Comparison of ENCODE assay signal across 13 cellular contexts in genomic region chr16:85746431-85747227, GRCh38. TPM values are rescaled to one million over a fixed set of nuclear protein-coding genes. Genes with fewer than 3 reads are reported as not detected.
A peak's percentile ranks its signal among the peaks of the same experiment; 100 is the strongest.
DNase-seq lines count a peak whose midpoint lies in the region; TF ChIP-seq lines count a peak whose summit lies in the region.
"Had no signal": no experiment of that assay in that cellular context is flagged by ENCODE, and none has a peak within 500 bp of the region (broad histone marks: within the 10 kb centered on the region; RNA-seq: fewer than 3 reads in every experiment).

No MANE protein-coding gene starts in this region.

- H3K36me3 Mint-ChIP-seq in endothelial cell (ENCODE audit: low read depth, unreplicated experiment), result peaks cover 3% of the 10 kb centered on the region
- H3K36me3 Mint-ChIP-seq: activated naive CD8-positive, alpha-beta T cell treated with anti-CD3 and anti-CD28 coated beads, Interleukin-2, amount 10 ng/mL, durations not matched to agents 7 days and 5 days had no signal

- peaks cover 3% of the 10 kb centered on the region for H3K27me3 Mint-ChIP-seq in endothelial cell (ENCODE audit: unreplicated experiment)

- intact Hi-C loops in tibial artery (cut with DNase I; ENCODE audit: low total_unique reads), result no loop called here

- H3K4me3 ChIP-seq in GM12865 (ENCODE audit: low read depth, low read length) (no peak overlapping the region), HUES6 (ENCODE audit: low read depth, low read length) (peak overlapping the region; percentile 26; the same call in 1 of the 2 replicates), skin epidermis (no peak overlapping the region), tibial artery (no peak overlapping the region)
- no peak overlapping the region for H3K4me3 ChIP-seq in effector memory CD4-positive, alpha-beta T cell (ENCODE audit: insufficient read depth, low read depth, low read length, poor library complexity, severe bottlenecking)

- H3K27ac Mint-ChIP-seq in endothelial cell (ENCODE audit: unreplicated experiment), result peak overlapping the region; percentile 14
- H3K27ac Mint-ChIP-seq: activated naive CD8-positive, alpha-beta T cell treated with anti-CD3 and anti-CD28 coated beads, Interleukin-2, amount 10 ng/mL, durations not matched to agents 7 days and 5 days had no signal

- H3K4me1 ChIP-seq in HUES6 (ENCODE audit: control insufficient read depth, insufficient read depth, low read length) (peaks cover 40% of the 10 kb centered on the region), tibial artery (peaks cover 0 to 18% (median 17%) of the 10 kb centered on the region in 4 donors)
- H3K4me1 ChIP-seq in effector memory CD4-positive, alpha-beta T cell (ENCODE audit: control insufficient read depth, insufficient read depth, low read length, poor library complexity, severe bottlenecking), result peaks cover 12% of the 10 kb centered on the region

- no peaks in the 10 kb centered on the region for H3K9me3 ChIP-seq in HUES6 (ENCODE audit: control insufficient read depth, insufficient read depth, low read depth, low read length)
- H3K9me3 ChIP-seq in tibial artery, result no peaks in the 10 kb centered on the region
- H3K9me3 ChIP-seq in effector memory CD4-positive, alpha-beta T cell (ENCODE audit: control insufficient read depth, low read length), result no peaks in the 10 kb centered on the region
- H3K9me3 ChIP-seq: spleen had no signal

- H3K27me3 ChIP-seq in HUES6 (ENCODE audit: control insufficient read depth, insufficient read depth, low read length) (peaks cover 19% of the 10 kb centered on the region), tibial artery (peaks cover 0 to 69% of the 10 kb centered on the region in 2 donors)
- H3K27me3 ChIP-seq in effector memory CD4-positive, alpha-beta T cell (replicated peaks; ENCODE audit: control insufficient read depth, insufficient read depth, low read length, poor library complexity, severe bottlenecking), result peaks cover 13% of the 10 kb centered on the region

- DNase-seq in GM12865 (ENCODE audit: low read depth), result peak; percentile 78
- no peak for DNase-seq in endothelial cell (ENCODE audit: low spot score)
- DNase-seq in tibial artery, result no peak
- no peak for DNase-seq in NCI-H1930 (lab: John Stamatoyannopoulos, UW)
- DNase-seq in effector memory CD4-positive, alpha-beta T cell, result no peak
- DNase-seq in T-helper 2 cell, result no peak
- DNase-seq: activated naive CD8-positive, alpha-beta T cell treated with anti-CD3 and anti-CD28 coated beads, Interleukin-2, amount 10 ng/mL, durations not matched to agents 7 days and 5 days; NCI-H1694; RPMI8226; spleen; stimulated activated naive CD4-positive, alpha-beta T cell treated with Interleukin-2 at 50 U/mL for 16 hours had no signal

- H3K36me3 ChIP-seq in HUES6 (ENCODE audit: control insufficient read depth, insufficient read depth, low read length), result peaks cover 6% of the 10 kb centered on the region; the same call in 1 of the 2 replicates
- no peaks in the 10 kb centered on the region for H3K36me3 ChIP-seq in tibial artery
- no peaks in the 10 kb centered on the region for H3K36me3 ChIP-seq in effector memory CD4-positive, alpha-beta T cell (ENCODE audit: control insufficient read depth, insufficient read depth, low read length)

- no peaks in the 10 kb centered on the region for H3K9me3 Mint-ChIP-seq in endothelial cell (ENCODE audit: unreplicated experiment)
- H3K9me3 Mint-ChIP-seq: activated naive CD8-positive, alpha-beta T cell treated with anti-CD3 and anti-CD28 coated beads, Interleukin-2, amount 10 ng/mL, durations not matched to agents 7 days and 5 days had no signal

- H3K27ac ChIP-seq in HUES6 (ENCODE audit: low read depth, low read length) (peak overlapping the region; percentile 83), skin epidermis (peak overlapping the region in 15 of 21 experiments; percentile 3 to 82 (median 45)), tibial artery (no peak overlapping the region)
- no peak overlapping the region for H3K27ac ChIP-seq in effector memory CD4-positive, alpha-beta T cell (ENCODE audit: insufficient read depth, low read length, poor library complexity, severe bottlenecking)

- H3K4me1 Mint-ChIP-seq in endothelial cell (ENCODE audit: unreplicated experiment), result peaks cover 15% of the 10 kb centered on the region

- TF ChIP-seq CTCF in GM12865 (IDR thresholded peaks at IDR 0.05; ENCODE audit: insufficient read depth, low read depth, low read length, missing control alignments), result no peak
- no peak for TF ChIP-seq CTCF in endothelial cell (IDR thresholded peaks at IDR 0.05; ENCODE audit: unreplicated experiment)
- no peak for TF ChIP-seq CTCF in tibial artery (IDR thresholded peaks at IDR 0.05)

- H3K9ac ChIP-seq in HUES6 (ENCODE audit: low read length), result peak overlapping the region; percentile 83

- H3K4me3 Mint-ChIP-seq in endothelial cell (ENCODE audit: unreplicated experiment), result no peak overlapping the region
- H3K4me3 Mint-ChIP-seq: activated naive CD8-positive, alpha-beta T cell treated with anti-CD3 and anti-CD28 coated beads, Interleukin-2, amount 10 ng/mL, durations not matched to agents 7 days and 5 days had no signal

RNA-seq across cellular contexts. Expression of gene C16orf74, which starts 4.3 kb away (rescaled TPM):
- total RNA-seq in endothelial cell (ENCODE audit: unreplicated experiment), result 0.64 TPM

RNA-seq across cellular contexts. Expression of gene EMC8, which starts 52.7 kb away (rescaled TPM):
- 42.7 TPM for total RNA-seq in endothelial cell (ENCODE audit: unreplicated experiment)

RNA-seq across cellular contexts. Expression of gene COX4I1, which starts 52.9 kb away (rescaled TPM):
- total RNA-seq in endothelial cell (ENCODE audit: unreplicated experiment), result 552 TPM

RNA-seq across cellular contexts. Expression of gene GINS2, which starts 57.9 kb away (rescaled TPM):
- total RNA-seq in endothelial cell (ENCODE audit: unreplicated experiment), result 9.1 TPM

Comparison
In these comparisons a context has a peak if more than half of its experiments do, and no peak if none do; other contexts are left out.
1. H3K27ac ChIP-seq: peak in HUES6 (single experiment) and skin epidermis (15 of 21); none in tibial artery (0 of 2) and effector memory CD4-positive, alpha-beta T cell (single experiment).